Comparison of ENCODE assay signal across 23 cellular contexts in genomic region chr10:88450201-88450600, GRCh38.
"Had no signal": no experiment of that assay in that cellular context is flagged by ENCODE, and none has a peak within 500 bp of the region (broad histone marks: within the 10 kb centered on the region; RNA-seq: fewer than 3 reads in every experiment).

No MANE protein-coding gene starts in this region.

- FAIRE-seq: colon, kidney, small intestine had no signal

- H3K27me3 Mint-ChIP-seq: naive thymus-derived CD8-positive, alpha-beta T cell; type B pancreatic cell had no signal

- H3K9me3 ChIP-seq: gastrocnemius medialis, left lung, neutrophil, right lobe of liver, stomach, tibial artery had no signal

- DNase-seq: dorsolateral prefrontal cortex; effector CD4-positive, alpha-beta T cell; foreskin fibroblast; gastrocnemius medialis; kidney; left cardiac atrium; left lung; naive thymus-derived CD8-positive, alpha-beta T cell; right lobe of liver; small intestine; stimulated activated CD4-positive, alpha-beta T cell treated with anti-CD3 and anti-CD28 coated beads, Interleukin-15, amount 100 ng/mL, for 24 hours; stimulated activated CD4-positive, alpha-beta T cell treated with anti-CD3 and anti-CD28 coated beads, Interleukin-4, amount 100 ng/mL, for 1 hour; stimulated activated CD8-positive, alpha-beta memory T cell treated with anti-CD3 and anti-CD28 coated beads, Interleukin-4, amount 100 ng/mL, for 48 hours; stimulated activated naive CD4-positive, alpha-beta T cell treated with Interleukin-2 at 50 U/mL for 16 hours; stomach; tibial artery had no signal

- H3K27me3 ChIP-seq: dorsolateral prefrontal cortex, gastrocnemius medialis, left lung, neutrophil, right lobe of liver, stomach, tibial artery had no signal

- H3K4me1 ChIP-seq: left lung, parathyroid adenoma, right lobe of liver, tibial artery had no signal

- H3K36me3 Mint-ChIP-seq: type B pancreatic cell had no signal

- H3K4me1 Mint-ChIP-seq: naive thymus-derived CD8-positive, alpha-beta T cell; neural crest cell had no signal

- ATAC-seq: esophagus mucosa; gastrocnemius medialis; left cardiac atrium; left lung; naive thymus-derived CD8-positive, alpha-beta T cell; right lobe of liver had no signal

- H3K4me3 ChIP-seq: dorsolateral prefrontal cortex, gastrocnemius medialis, left lung, right lobe of liver, stomach, tibial artery had no signal

- H3K4me3 Mint-ChIP-seq: naive thymus-derived CD8-positive, alpha-beta T cell; neural crest cell; type B pancreatic cell had no signal

- H3K27ac Mint-ChIP-seq: progenitor cell of endocrine pancreas, type B pancreatic cell had no signal

- H3K36me3 ChIP-seq: gastrocnemius medialis, left lung, neutrophil, right lobe of liver, stomach, tibial artery had no signal

- H3K9ac ChIP-seq: parathyroid adenoma had no signal
